ENCODE assay signal across 2 cellular contexts in genomic region chr10:35059486-35059885, GRCh38.
TF ChIP-seq lines count a peak whose summit lies in the region.

No MANE protein-coding gene starts in this region.

TF ChIP-seq in IMR-90, 13 proteins besides CTCF, POLR2A, EP300 and RAD21:
- TF ChIP-seq USF2 (IDR thresholded peaks at IDR 0.05; ENCODE audit: low read depth, low read length) (no peak), MAZ (IDR thresholded peaks at IDR 0.05; ENCODE audit: borderline replicate concordance, low read depth, low read length) (no peak), RCOR1 (IDR thresholded peaks at IDR 0.05; ENCODE audit: insufficient replicate concordance, low read length) (no peak), CHD1 (IDR thresholded peaks at IDR 0.05; ENCODE audit: low read depth, low read length) (no peak), MXI1 (IDR thresholded peaks at IDR 0.05; ENCODE audit: borderline replicate concordance, low read depth, low read length) (no peak), SMC3 (IDR thresholded peaks at IDR 0.05; ENCODE audit: low read depth, low read length) (no peak), RFX5 (IDR thresholded peaks at IDR 0.05; ENCODE audit: low read depth, low read length) (no peak), ELK1 (IDR thresholded peaks at IDR 0.05; ENCODE audit: borderline replicate concordance, low read depth, low read length) (no peak), BHLHE40 (IDR thresholded peaks at IDR 0.05; ENCODE audit: low read depth, low read length) (no peak), NFE2L2 (IDR thresholded peaks at IDR 0.05; ENCODE audit: low read depth, low read length) (no peak), FOS (IDR thresholded peaks at IDR 0.05; ENCODE audit: low read depth, low read length) (no peak), CEBPB (IDR thresholded peaks at IDR 0.05; ENCODE audit: low read depth, low read length) (no peak), MAFK (IDR thresholded peaks at IDR 0.05; ENCODE audit: low read depth, low read length) (no peak)

TF ChIP-seq in endothelial cell of umbilical vein, 7 proteins besides CTCF, POLR2A, EP300 and RAD21:
- no peak for TF ChIP-seq MYC (IDR thresholded peaks at IDR 0.05; ENCODE audit: low read depth, low read length)
- no peak for TF ChIP-seq EZH2 (IDR thresholded peaks at IDR 0.05; ENCODE audit: borderline replicate concordance, low read depth, low read length, severe bottlenecking)
- no peak for TF ChIP-seq POLR2AphosphoS5 (IDR thresholded peaks at IDR 0.05; ENCODE audit: insufficient read depth, low read depth, low read length)
- TF ChIP-seq FOS (IDR thresholded peaks at IDR 0.05; ENCODE audit: borderline replicate concordance, insufficient read depth, low read length) = no peak
- TF ChIP-seq GATA2 (IDR thresholded peaks at IDR 0.05; ENCODE audit: insufficient read depth, insufficient read length, low read depth, low read length) = no peak
- no peak for TF ChIP-seq MAX (IDR thresholded peaks at IDR 0.05; ENCODE audit: insufficient read depth, insufficient read length)
